ENCODE assay signal across 25 cellular contexts in genomic region chr9:113919422-113919821, GRCh38. TPM values are rescaled to one million over a fixed set of nuclear protein-coding genes. Genes with fewer than 3 reads are reported as not detected.
DNase-seq lines count a peak whose midpoint lies in the region; ATAC-seq, FAIRE-seq and TF ChIP-seq lines count a peak whose summit lies in the region.
"Had no signal": no experiment of that assay in that cellular context is flagged by ENCODE, and none has a peak within 500 bp of the region (broad histone marks: within the 10 kb centered on the region; RNA-seq: fewer than 3 reads in every experiment).

No MANE protein-coding gene starts in this region.

- H3K36me3 ChIP-seq in esophagus muscularis mucosa: no peaks in the 10 kb centered on the region
- no peaks in the 10 kb centered on the region for H3K36me3 ChIP-seq in prostate gland

- FAIRE-seq in HTR-8/SVneo (lab: Jason Lieb, UNC): no peak
- FAIRE-seq: A204.1, D721Med, HepG2, RCC 7860 had no signal

- no peak overlapping the region for H3K4me3 Mint-ChIP-seq in WTC11
- H3K4me3 Mint-ChIP-seq: B cell, CD14-positive monocyte, H9 had no signal

- POLR2A ChIA-PET in WTC11 (lab: Charles Lee): no interaction called here

- CTCF ChIA-PET in WTC11 (lab: Charles Lee): no interaction called here

- DNase-seq in activated CD8-positive, alpha-beta memory T cell treated with anti-CD3 and anti-CD28 coated beads, Interleukin-2, amount 50 U/mL, for 48 hours: peak; percentile 32
- no peak for DNase-seq in activated CD8-positive, alpha-beta memory T cell treated with anti-CD3 and anti-CD28 coated beads for 24 hours
- peak; percentile 87 for DNase-seq in esophagus muscularis mucosa (ENCODE audit: extremely low spot score)
- peak; percentile 2 for DNase-seq in prostate gland (ENCODE audit: low spot score)
- DNase-seq in HTR-8/SVneo (ENCODE audit: insufficient read length, low spot score): no peak
- no peak for DNase-seq in WTC11 (ENCODE audit: low spot score)
- DNase-seq: DMS79, GM23248, KBM-7, NCI-H1092, NCI-H1436, NCI-H1930, NCI-H2227 treated with DMSO at 0.1 percent for 48 hours, NCI-H510A treated with DMSO at 0.1 percent for 48 hours, NCI-H774, OCI-M1, SJCRH30 had no signal

- H3K4me3 ChIP-seq in esophagus muscularis mucosa: no peak overlapping the region
- H3K4me3 ChIP-seq in prostate gland: no peak overlapping the region
- H3K4me3 ChIP-seq: GM23248, SJCRH30 had no signal

- no peak for TF ChIP-seq CTCF in esophagus muscularis mucosa (IDR thresholded peaks at IDR 0.05)
- TF ChIP-seq CTCF in prostate gland (IDR thresholded peaks at IDR 0.05): no peak
- no peak for TF ChIP-seq CTCF in WTC11 (IDR thresholded peaks at IDR 0.05)

- H3K27ac Mint-ChIP-seq in WTC11: no peak overlapping the region
- H3K27ac Mint-ChIP-seq: B cell, CD14-positive monocyte, H9 had no signal

- WGBS in esophagus muscularis mucosa: 80% methylated on average over 9 of the region's 9 CpGs
- 49% methylated on average over 9 of the region's 9 CpGs for WGBS in prostate gland

- ATAC-seq in GM19023 (IDR thresholded peaks at IDR 0.05; ENCODE audit: unreplicated experiment) (no peak), WTC11 (no peak)
- ATAC-seq: HepG2 had no signal

- H3K4me1 ChIP-seq in esophagus muscularis mucosa (peaks cover 0 to 6% (median 5%) of the 10 kb centered on the region in 4 donors), prostate gland (replicated peaks) (no peaks in the 10 kb centered on the region)
- H3K4me1 ChIP-seq: SJCRH30 had no signal

- no peaks in the 10 kb centered on the region for H3K4me1 Mint-ChIP-seq in WTC11
- H3K4me1 Mint-ChIP-seq: B cell had no signal

- H3K27me3 ChIP-seq in esophagus muscularis mucosa: no peaks in the 10 kb centered on the region
- H3K27me3 ChIP-seq in prostate gland (replicated peaks; ENCODE audit: insufficient read depth): no peaks in the 10 kb centered on the region
- H3K27me3 ChIP-seq: SJCRH30 had no signal

- TF ChIP-seq POLR2A in esophagus muscularis mucosa (IDR thresholded peaks at IDR 0.05; ENCODE audit: low read depth) (no peak), prostate gland (IDR thresholded peaks at IDR 0.05) (no peak)

- peaks cover 0 to 8% (median 0%) of the 10 kb centered on the region in 4 donors for H3K9me3 ChIP-seq in esophagus muscularis mucosa
- H3K9me3 ChIP-seq in prostate gland: no peaks in the 10 kb centered on the region

- no peak for TF ChIP-seq EP300 in esophagus muscularis mucosa (IDR thresholded peaks at IDR 0.05)

- H3K36me3 Mint-ChIP-seq in WTC11: peaks cover 17% of the 10 kb centered on the region

- intact Hi-C loops in esophagus muscularis mucosa (cut with DNase I): no loop called here
- intact Hi-C loops in prostate gland (cut with DNase I): no loop called here

- no peak overlapping the region for H3K27ac ChIP-seq in esophagus muscularis mucosa (replicated peaks in 1 of 4)
- H3K27ac ChIP-seq in prostate gland: no peak overlapping the region
- H3K27ac ChIP-seq: GM23248, SJCRH30 had no signal

- H3K9me3 Mint-ChIP-seq in WTC11: peaks cover 20% of the 10 kb centered on the region

- H3K27me3 Mint-ChIP-seq in WTC11 (ENCODE audit: low read depth): no peaks in the 10 kb centered on the region; the same call in 1 of the 2 replicates
- H3K27me3 Mint-ChIP-seq: B cell had no signal

TF ChIP-seq in WTC11, 78 proteins besides CTCF, POLR2A, EP300 and RAD21:
- TF ChIP-seq PRDM15 (CRISPR knock-in tag; IDR thresholded peaks at IDR 0.05) (no peak), MYBL2 (CRISPR knock-in tag; IDR thresholded peaks at IDR 0.05) (no peak)

RNA-seq across cellular contexts. Expression of gene ZNF618, which starts 43.3 kb away (rescaled TPM):
- 1 to 10 TPM; 1.2 to 4.5 (median 2.6) TPM for total RNA-seq in esophagus muscularis mucosa
- 10 to 100 TPM in 1 of 2 donors, 1 to 10 TPM in 1; 4.6 to 11.3 TPM for total RNA-seq in prostate gland
- 21.5 to 23.9 TPM (median 22.0 TPM) in 3 replicates for total RNA-seq in WTC11 (2021)

Comparison
In these comparisons a context has a peak if more than half of its experiments do, and no peak if none do; other contexts are left out.
1. DNase-seq: peak in activated CD8-positive, alpha-beta memory T cell treated with anti-CD3 and anti-CD28 coated beads, Interleukin-2, amount 50 U/mL, for 48 hours (single experiment), esophagus muscularis mucosa (single experiment) and prostate gland (single experiment); none in activated CD8-positive, alpha-beta memory T cell treated with anti-CD3 and anti-CD28 coated beads for 24 hours (single experiment), HTR-8/SVneo (single experiment) and WTC11 (single experiment).